9 cellular contexts compared by ENCODE assay signal in the genomic region with DNA sequence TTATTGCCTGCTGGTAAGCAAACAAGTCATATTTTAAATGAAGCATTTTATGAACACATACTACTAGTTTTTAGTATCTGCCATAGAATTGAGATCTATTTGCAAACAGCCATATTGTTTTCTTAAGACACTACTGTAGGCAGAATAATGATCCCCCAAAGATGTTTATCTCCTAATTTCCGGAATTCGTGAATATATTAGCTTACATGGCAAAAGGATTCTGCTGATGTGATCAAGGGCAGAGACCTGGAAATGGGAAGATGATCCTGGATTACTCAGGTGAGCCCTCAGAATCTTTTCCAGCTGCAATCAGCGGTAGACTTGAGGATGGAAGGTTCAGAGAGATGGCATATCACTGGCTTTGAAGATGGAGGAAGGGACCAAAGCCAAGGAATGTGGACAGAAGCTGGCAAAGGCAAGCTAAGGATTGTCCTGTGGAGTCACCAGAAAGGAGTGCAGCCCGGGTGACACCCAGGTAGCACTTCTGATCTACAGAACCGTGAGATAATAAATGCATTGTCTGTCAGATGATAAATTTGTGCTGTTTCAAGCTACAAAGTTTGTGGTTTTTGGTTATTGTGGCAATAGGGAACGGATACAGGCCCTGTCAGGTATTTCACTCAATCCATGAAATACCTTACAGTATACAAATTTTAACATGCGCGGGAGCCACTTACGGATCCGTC. TPM values are rescaled to one million over a fixed set of nuclear protein-coding genes. Genes with fewer than 3 reads are reported as not detected.
DNase-seq lines count a peak whose midpoint lies in the region; ATAC-seq and TF ChIP-seq lines count a peak whose summit lies in the region.
"Had no signal": no experiment of that assay in that cellular context is flagged by ENCODE, and none has a peak within 500 bp of the region (broad histone marks: within the 10 kb centered on the region; RNA-seq: fewer than 3 reads in every experiment).

No MANE protein-coding gene starts in this region.

- TF ChIP-seq CTCF in neutrophil (IDR thresholded peaks at IDR 0.05) (no peak), omental fat pad (IDR thresholded peaks at IDR 0.05) (no peak)

- ATAC-seq in naive thymus-derived CD8-positive, alpha-beta T cell, result no peak
- ATAC-seq in GM19328 (IDR thresholded peaks at IDR 0.05; ENCODE audit: unreplicated experiment) (no peak), omental fat pad (ENCODE audit: low FRiP score) (no peak)

- POLR2A ChIA-PET in naive thymus-derived CD8-positive, alpha-beta T cell (lab: Charles Lee), result interaction anchor here (0.8 to 5.8 kb wide), 18 partner anchors 13 to 380 kb away, joined by 3 to 120 read pairs (median 6); no protein-coding TSS in a partner anchor

- H3K9ac ChIP-seq in endocrine pancreas (ENCODE audit: control insufficient read depth, insufficient read depth, low read length), result peak overlapping the region; percentile 87

- H3K4me3 ChIP-seq in endocrine pancreas (ENCODE audit: control insufficient read depth, insufficient read depth, low read length) (peak overlapping the region; percentile 90), neutrophil (ENCODE audit: low read depth in 1 of 2, low read length in 1 of 2) (no peak overlapping the region)

- peaks cover 30 to 50% (median 50%) of the 10 kb centered on the region in 3 donors for H3K36me3 Mint-ChIP-seq in naive thymus-derived CD8-positive, alpha-beta T cell

- H3K4me3 Mint-ChIP-seq in naive thymus-derived CD8-positive, alpha-beta T cell, result no peak overlapping the region

- H3K27ac ChIP-seq in neutrophil, result peak overlapping the region; percentile 99

- peaks cover 7% of the 10 kb centered on the region for H3K4me1 ChIP-seq in endocrine pancreas (ENCODE audit: control insufficient read depth, insufficient read depth, low read length)
- peaks cover 8 to 9% of the 10 kb centered on the region in 2 experiments for H3K4me1 ChIP-seq in neutrophil (ENCODE audit: control insufficient read depth in 1 of 2, insufficient read depth in 1 of 2, low read depth in 1 of 2, low read length in 1 of 2)

- H3K4me1 Mint-ChIP-seq in naive thymus-derived CD8-positive, alpha-beta T cell, result peaks cover 10 to 26% (median 18%) of the 10 kb centered on the region in 4 donors

- H3K9me3 ChIP-seq in endocrine pancreas (ENCODE audit: control insufficient read depth, low read length) (no peaks in the 10 kb centered on the region), neutrophil (no peaks in the 10 kb centered on the region)

- H3K27me3 ChIP-seq in endocrine pancreas (ENCODE audit: control insufficient read depth, insufficient read depth, low read length) (no peaks in the 10 kb centered on the region), neutrophil (no peaks in the 10 kb centered on the region)

- H3K36me3 ChIP-seq in endocrine pancreas (ENCODE audit: control insufficient read depth, insufficient read depth, low read length), result no peaks in the 10 kb centered on the region
- H3K36me3 ChIP-seq in neutrophil, result no peaks in the 10 kb centered on the region

- no peaks in the 10 kb centered on the region for H3K27me3 Mint-ChIP-seq in naive thymus-derived CD8-positive, alpha-beta T cell
- H3K27me3 Mint-ChIP-seq: progenitor cell of endocrine pancreas had no signal

- no peak overlapping the region for H3K27ac Mint-ChIP-seq in naive thymus-derived CD8-positive, alpha-beta T cell
- H3K27ac Mint-ChIP-seq: progenitor cell of endocrine pancreas had no signal

- peaks cover 0 to 32% (median 17%) of the 10 kb centered on the region in 9 donors for H3K9me3 Mint-ChIP-seq in naive thymus-derived CD8-positive, alpha-beta T cell

- DNase-seq in EH (ENCODE audit: low read depth) (peak; percentile 46), LoVo (ENCODE audit: low spot score) (peak; percentile 26), NOMO-1 treated with dmso at 0.1 percent for 144 hours (lab: John Stamatoyannopoulos, UW; ENCODE audit: unreplicated experiment) (no peak), omental fat pad (ENCODE audit: low spot score) (no peak)
- no peak for DNase-seq in naive thymus-derived CD8-positive, alpha-beta T cell

RNA-seq across cellular contexts. Expression of gene ERCC6L2, which starts 1.0 kb away (rescaled TPM):
- total RNA-seq in naive thymus-derived CD8-positive, alpha-beta T cell, result 10 to 100 TPM; 78.0 to 78.4 TPM
- polyA plus RNA-seq in naive thymus-derived CD8-positive, alpha-beta T cell, result 10 to 100 TPM; 45.7 to 89.4 (median 62.8) TPM
- 10 to 100 TPM; 48.9 to 84.6 (median 58.1) TPM for total RNA-seq in omental fat pad

Comparison
In these comparisons a context has a peak if more than half of its experiments do, and no peak if none do; other contexts are left out.
1. DNase-seq: peak in EH (single experiment) and LoVo (single experiment); none in naive thymus-derived CD8-positive, alpha-beta T cell (0 of 10), NOMO-1 treated with dmso at 0.1 percent for 144 hours (single experiment) and omental fat pad (single experiment).